In the genomic region with DNA sequence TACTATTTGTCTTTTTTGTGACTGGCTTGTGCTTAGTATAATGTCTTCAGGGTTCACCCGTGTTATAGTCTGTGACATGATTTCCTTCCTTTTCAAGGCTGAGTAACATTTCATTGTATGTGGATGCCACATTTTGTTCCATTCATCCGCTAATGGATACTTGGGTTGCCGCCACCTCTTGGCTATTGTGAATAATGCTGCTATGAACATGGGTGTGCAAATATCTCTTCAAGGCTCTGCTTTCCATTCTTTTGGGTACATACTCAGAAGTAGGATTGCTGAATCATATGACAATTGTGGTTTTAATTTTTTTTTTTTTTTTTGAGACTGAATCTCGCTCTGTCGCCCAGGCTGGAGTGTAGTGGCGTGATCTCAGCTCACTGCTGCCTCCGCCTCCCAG, we compare ENCODE assay signal across 18 cellular contexts. TPM values are rescaled to one million over a fixed set of nuclear protein-coding genes. Genes with fewer than 3 reads are reported as not detected.
DNase-seq lines count a peak whose midpoint lies in the region; ATAC-seq and TF ChIP-seq lines count a peak whose summit lies in the region.
"Had no signal": no experiment of that assay in that cellular context is flagged by ENCODE, and none has a peak within 500 bp of the region (broad histone marks: within the 10 kb centered on the region; RNA-seq: fewer than 3 reads in every experiment).

No MANE protein-coding gene starts in this region.

- no peaks in the 10 kb centered on the region for H3K4me1 ChIP-seq in PC-3 (ENCODE audit: insufficient read depth, low read length)
- H3K4me1 ChIP-seq: uterus had no signal

- H3K9me3 ChIP-seq in PC-3 (ENCODE audit: low read length): no peaks in the 10 kb centered on the region
- H3K9me3 ChIP-seq: adrenal gland, uterus had no signal

- H3K4me2 ChIP-seq in PC-3 (ENCODE audit: low read length): no peak overlapping the region

- no peaks in the 10 kb centered on the region for H3F3A ChIP-seq in PC-3 (ENCODE audit: low read length, unreplicated experiment)

- peak; percentile 39 for TF ChIP-seq CTCF in PC-3 (conservative IDR thresholded peaks at IDR 0.05; ENCODE audit: low read depth, low read length)
- TF ChIP-seq CTCF in choroid plexus epithelial cell (conservative IDR thresholded peaks at IDR 0.05; ENCODE audit: low read depth, low read length): peak; percentile 7
- no peak for TF ChIP-seq CTCF in coronary artery (IDR thresholded peaks at IDR 0.05)

- no peaks in the 10 kb centered on the region for H3K9me2 ChIP-seq in PC-3 (replicated peaks; ENCODE audit: low read length)

- no TSS peak for BruUV-seq in PC-3 (replicated peaks; lab: Mats Ljungman, UMichigan)

- H3K27ac ChIP-seq in PC-3 (ENCODE audit: low read length): no peak overlapping the region
- H3K27ac ChIP-seq in coronary artery: no peak overlapping the region
- H3K27ac ChIP-seq: adrenal gland, epithelial cell of prostate, HL-60, uterus had no signal

- no peaks in the 10 kb centered on the region for H3K79me2 ChIP-seq in PC-3 (ENCODE audit: low read length)

- no peaks in the 10 kb centered on the region for H3K36me3 ChIP-seq in PC-3 (ENCODE audit: low read depth, low read length)
- H3K36me3 ChIP-seq: adrenal gland, uterus had no signal

- H3K4me3 ChIP-seq in PC-3 (ENCODE audit: low read length) (no peak overlapping the region), choroid plexus epithelial cell (ENCODE audit: low read depth, low read length) (no peak overlapping the region), coronary artery (no peak overlapping the region)
- H3K4me3 ChIP-seq: adrenal gland, uterus had no signal

- no peak overlapping the region for H2AFZ ChIP-seq in PC-3 (ENCODE audit: low read length)

- POLR2A ChIA-PET in PC-3 (lab: Charles Lee; ENCODE audit: unreplicated experiment): no interaction called here

- no peaks in the 10 kb centered on the region for H3K27me3 ChIP-seq in PC-3 (ENCODE audit: low read length)
- H3K27me3 ChIP-seq: adrenal gland, uterus had no signal

- ATAC-seq in activated CD4-positive, CD25-positive, alpha-beta regulatory T cell treated with anti-CD3 and anti-CD28 coated beads, Interleukin-2, amount 50 U/mL, for 24 hours: peak; percentile 72 to 75
- ATAC-seq in PC-3: no peak
- ATAC-seq in GM18909 (IDR thresholded peaks at IDR 0.05; ENCODE audit: poor library complexity, unreplicated experiment): no peak

- CTCF ChIA-PET in PC-3 (lab: Charles Lee): no interaction called here

- intact Hi-C loops in PC-3 (cut with micrococcal nuclease): no loop called here

- no peak for DNase-seq in activated CD4-positive, CD25-positive, alpha-beta regulatory T cell treated with anti-CD3 and anti-CD28 coated beads, Interleukin-2, amount 50 U/mL, for 72 hours
- peak; percentile 24 for DNase-seq in ELR (ENCODE audit: low read depth)
- peak; percentile 18 for DNase-seq in PC-3
- no peak for DNase-seq in choroid plexus epithelial cell (ENCODE audit: low read depth)
- no peak for DNase-seq in coronary artery (ENCODE audit: low spot score)
- DNase-seq in NCI-H128 (lab: John Stamatoyannopoulos, UW; ENCODE audit: unreplicated experiment): no peak
- DNase-seq: adrenal gland, cerebellar nuclear complex, COR-L47, glutamatergic neuron, islet precursor cell, NCI-H774, T1000, uterus had no signal

- H4K20me1 ChIP-seq in PC-3 (ENCODE audit: low read length): no peaks in the 10 kb centered on the region

- no peak overlapping the region for H3K9ac ChIP-seq in PC-3 (ENCODE audit: low read length)

RNA-seq across cellular contexts. Expression of a gene that starts 15.4 kb away (rescaled TPM):
- total RNA-seq in PC-3 (2014; rRNA removed): 12.4 and 18.8 TPM in 2 replicates

Comparison
In these comparisons a context has a peak if more than half of its experiments do, and no peak if none do; other contexts are left out.
1. ATAC-seq: peak in activated CD4-positive, CD25-positive, alpha-beta regulatory T cell treated with anti-CD3 and anti-CD28 coated beads, Interleukin-2, amount 50 U/mL, for 24 hours (2 of 2); none in PC-3 (single experiment) and GM18909 (single experiment).
2. DNase-seq: peak in ELR (single experiment) and PC-3 (single experiment); none in activated CD4-positive, CD25-positive, alpha-beta regulatory T cell treated with anti-CD3 and anti-CD28 coated beads, Interleukin-2, amount 50 U/mL, for 72 hours (single experiment), choroid plexus epithelial cell (single experiment), coronary artery (single experiment) and NCI-H128 (single experiment).